ENCODE assay signal across 9 cellular contexts in genomic region chr12:96219700-96220206, GRCh38. TPM values are rescaled to one million over a fixed set of nuclear protein-coding genes. Genes with fewer than 3 reads are reported as not detected.
A peak's percentile ranks its signal among the peaks of the same experiment; 100 is the strongest.
DNase-seq lines count a peak whose midpoint lies in the region; ATAC-seq, FAIRE-seq and TF ChIP-seq lines count a peak whose summit lies in the region.
"Had no signal": no experiment of that assay in that cellular context is flagged by ENCODE, and none has a peak within 500 bp of the region (broad histone marks: within the 10 kb centered on the region; RNA-seq: fewer than 3 reads in every experiment).

No MANE protein-coding gene starts in this region.

- H3K27ac Mint-ChIP-seq in neural crest cell (ENCODE audit: unreplicated experiment), result peak overlapping the region; percentile 51
- H3K27ac Mint-ChIP-seq: activated naive CD8-positive, alpha-beta T cell treated with anti-CD3 and anti-CD28 coated beads, Interleukin-2, amount 10 ng/mL, durations not matched to agents 7 days and 5 days had no signal

- peak overlapping the region; percentile 31 for H3K4me3 ChIP-seq in bronchial epithelial cell (ENCODE audit: low read depth, low read length)
- no peak overlapping the region for H3K4me3 ChIP-seq in lower leg skin (ENCODE audit: low read depth, poor library complexity, severe bottlenecking)

- TF ChIP-seq CTCF in bronchial epithelial cell (IDR thresholded peaks at IDR 0.05; ENCODE audit: insufficient read depth, low read length, severe bottlenecking) (no peak), neural crest cell (conservative IDR thresholded peaks at IDR 0.05) (no peak), lower leg skin (IDR thresholded peaks at IDR 0.05) (no peak)

- no peak for ATAC-seq in GM21786 (IDR thresholded peaks at IDR 0.05; ENCODE audit: unreplicated experiment)

- no peaks in the 10 kb centered on the region for H3K27me3 Mint-ChIP-seq in neural crest cell (ENCODE audit: low read depth)
- H3K27me3 Mint-ChIP-seq: activated naive CD8-positive, alpha-beta T cell treated with anti-CD3 and anti-CD28 coated beads, Interleukin-2, amount 10 ng/mL, durations not matched to agents 7 days and 5 days had no signal

- peaks cover 12% of the 10 kb centered on the region for H3K4me1 Mint-ChIP-seq in neural crest cell

- no peaks in the 10 kb centered on the region for H3K9me3 Mint-ChIP-seq in neural crest cell

- FAIRE-seq in bronchial epithelial cell (lab: Jason Lieb, UNC), result peak; percentile 89

- H3K4me3 Mint-ChIP-seq in neural crest cell, result no peak overlapping the region
- H3K4me3 Mint-ChIP-seq: activated naive CD8-positive, alpha-beta T cell treated with anti-CD3 and anti-CD28 coated beads, Interleukin-2, amount 10 ng/mL, durations not matched to agents 7 days and 5 days had no signal

- DNase-seq in Daoy (ENCODE audit: low read depth), result peak; percentile 99
- DNase-seq in NCI-H2107 (lab: John Stamatoyannopoulos, UW), result peak; percentile 37
- DNase-seq in bronchial epithelial cell (ENCODE audit: low read depth), result peak; percentile 100
- DNase-seq in neural crest cell (ENCODE audit: low read depth, low spot score), result no peak
- DNase-seq in superior temporal gyrus (ENCODE audit: extremely low spot score), result no peak
- no peak for DNase-seq in lower leg skin (ENCODE audit: low spot score in 2 of 2)
- no peak for DNase-seq in activated CD4-positive, CD25-positive, alpha-beta regulatory T cell (lab: John Stamatoyannopoulos, UW)
- DNase-seq: activated naive CD8-positive, alpha-beta T cell treated with anti-CD3 and anti-CD28 coated beads, Interleukin-2, amount 10 ng/mL, durations not matched to agents 7 days and 5 days had no signal

- H3K36me3 ChIP-seq in bronchial epithelial cell (ENCODE audit: control insufficient read depth, insufficient read depth, low read length), result no peaks in the 10 kb centered on the region

- H3K36me3 Mint-ChIP-seq in neural crest cell (ENCODE audit: low read depth), result no peaks in the 10 kb centered on the region

- intact Hi-C loops in lower leg skin (cut with DNase I; ENCODE audit: low total_unique reads), result loop anchor here (5.0 kb wide), 1 partner anchor 157 kb away; no protein-coding TSS in a partner anchor

- no peaks in the 10 kb centered on the region for H3K27me3 ChIP-seq in bronchial epithelial cell (ENCODE audit: control insufficient read depth, insufficient read depth, low read length)

- TF ChIP-seq POLR2A in lower leg skin (IDR thresholded peaks at IDR 0.05), result no peak

- WGBS in lower leg skin, 2 donors, result 51 to 59% methylated on average over 15 of the region's 15 CpGs

RNA-seq across cellular contexts. Expression of gene ELK3, which starts 25.6 kb away (rescaled TPM):
- total RNA-seq in Daoy (2014; rRNA removed; shearing (Covaris generic)), result 26.0 and 27.4 TPM in 2 replicates
- total RNA-seq in bronchial epithelial cell, result 4.2 and 5.3 TPM in 2 replicates
- total RNA-seq in neural crest cell, result 19.0 and 24.3 TPM in 2 replicates
- 10 to 100 TPM in 1 of 4 donors, 1 to 10 TPM in 3; 8.4 to 12.9 (median 9.5) TPM for total RNA-seq in lower leg skin

Comparison
In these comparisons a context has a peak if more than half of its experiments do, and no peak if none do; other contexts are left out.
1. DNase-seq: peak in Daoy (single experiment), NCI-H2107 (single experiment) and bronchial epithelial cell (single experiment); none in neural crest cell (single experiment), superior temporal gyrus (single experiment), lower leg skin (0 of 2) and activated CD4-positive, CD25-positive, alpha-beta regulatory T cell (0 of 4).